ENCODE assay signal across 12 cellular contexts in the genomic region with DNA sequence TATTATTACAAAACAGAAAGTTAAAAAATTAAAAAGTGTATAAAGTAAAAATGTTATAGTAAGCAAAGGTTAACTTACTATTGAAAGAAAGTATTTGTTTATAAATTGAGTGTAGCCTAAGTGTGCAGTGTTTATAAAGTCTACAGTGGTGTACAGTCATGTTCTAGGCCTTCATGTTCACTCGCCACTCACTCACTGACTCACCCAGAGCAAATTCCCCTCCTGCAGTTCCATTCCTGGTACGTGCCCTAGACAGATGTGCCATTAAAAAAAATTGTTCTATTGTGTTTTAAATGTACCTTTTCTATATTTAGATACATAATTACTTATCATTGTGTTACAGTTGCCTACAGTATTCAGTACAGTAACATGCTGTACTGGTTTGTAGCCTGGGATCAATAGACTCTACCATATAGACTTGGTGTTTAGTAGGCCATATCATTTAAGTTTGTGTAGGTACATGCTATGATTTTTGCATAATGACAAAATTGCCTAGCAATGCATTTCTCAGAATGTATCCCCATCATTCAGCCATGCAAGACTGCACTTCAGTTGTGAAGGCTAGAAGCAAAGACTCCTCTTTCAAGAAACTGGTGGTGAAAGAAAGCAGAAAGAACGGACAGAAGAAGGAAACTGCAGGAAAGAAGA.
DNase-seq lines count a peak whose midpoint lies in the region; ATAC-seq and TF ChIP-seq lines count a peak whose summit lies in the region.
"Had no signal": no experiment of that assay in that cellular context is flagged by ENCODE, and none has a peak within 500 bp of the region (broad histone marks: within the 10 kb centered on the region; RNA-seq: fewer than 3 reads in every experiment).

No MANE protein-coding gene starts in this region.

- no peaks in the 10 kb centered on the region for H3K9me3 Mint-ChIP-seq in stimulated activated naive CD8-positive, alpha-beta T cell treated with anti-CD3 and anti-CD28 coated beads, Interleukin-15, amount 100 ng/mL, for 72 hours

- no peak for DNase-seq in stimulated activated naive CD8-positive, alpha-beta T cell treated with anti-CD3 and anti-CD28 coated beads, Interleukin-15, Interleukin-2, amounts not matched to agents 100 U/mL and 50 U/mL, for 24 hours
- no peak for DNase-seq in stimulated activated naive CD8-positive, alpha-beta T cell treated with anti-CD3 and anti-CD28 coated beads, Interleukin-15, amount 100 ng/mL, for 72 hours
- peak; percentile 69 to 80 for DNase-seq in SJSA1 (ENCODE audit: low read depth in 1 of 2, low spot score in 2 of 2)
- DNase-seq in fibroblast of pulmonary artery (ENCODE audit: low read depth): peak; percentile 81
- no peak for DNase-seq in stimulated activated CD4-positive, alpha-beta T cell treated with anti-CD3 and anti-CD28 coated beads, Interleukin-4, amount 100 ng/mL, for 4 hours
- DNase-seq in stimulated activated naive CD4-positive, alpha-beta T cell (lab: John Stamatoyannopoulos, UW): no peak
- no peak for DNase-seq in tibial artery
- DNase-seq in sigmoid colon: no peak
- DNase-seq: CD4-positive, CD25-positive, alpha-beta regulatory T cell; cerebellar nuclear complex; NCI-H1694; stimulated activated CD4-positive, alpha-beta T cell treated with anti-CD3 and anti-CD28 coated beads, Interleukin-12 subunit alpha, Interleukin-12 subunit beta, amount 100 ng/mL, for 4 hours had no signal

- TF ChIP-seq POLR2A in sigmoid colon (IDR thresholded peaks at IDR 0.05): no peak

- H3K4me3 Mint-ChIP-seq in stimulated activated naive CD8-positive, alpha-beta T cell treated with anti-CD3 and anti-CD28 coated beads, Interleukin-15, amount 100 ng/mL, for 72 hours: no peak overlapping the region
- H3K4me3 Mint-ChIP-seq: CD4-positive, CD25-positive, alpha-beta regulatory T cell had no signal

- peaks cover 39% of the 10 kb centered on the region for H3K27me3 Mint-ChIP-seq in stimulated activated naive CD8-positive, alpha-beta T cell treated with anti-CD3 and anti-CD28 coated beads, Interleukin-15, amount 100 ng/mL, for 72 hours

- peaks cover 6% of the 10 kb centered on the region for H3K4me1 Mint-ChIP-seq in stimulated activated naive CD8-positive, alpha-beta T cell treated with anti-CD3 and anti-CD28 coated beads, Interleukin-15, amount 100 ng/mL, for 72 hours
- H3K4me1 Mint-ChIP-seq: CD4-positive, CD25-positive, alpha-beta regulatory T cell had no signal

- peak; percentile 50 for ATAC-seq in stimulated activated naive CD8-positive, alpha-beta T cell treated with anti-CD3 and anti-CD28 coated beads, Interleukin-15, Interleukin-2, amounts not matched to agents 100 U/mL and 50 U/mL, for 24 hours
- ATAC-seq in stimulated activated naive CD8-positive, alpha-beta T cell treated with anti-CD3 and anti-CD28 coated beads, Interleukin-15, amount 100 ng/mL, for 72 hours: no peak

- no peak overlapping the region for H3K27ac Mint-ChIP-seq in stimulated activated naive CD8-positive, alpha-beta T cell treated with anti-CD3 and anti-CD28 coated beads, Interleukin-15, amount 100 ng/mL, for 72 hours

- H3K4me3 ChIP-seq in SJSA1 (no peak overlapping the region), fibroblast of pulmonary artery (replicated peaks; ENCODE audit: low read depth, low read length) (no peak overlapping the region), tibial artery (no peak overlapping the region), sigmoid colon (no peak overlapping the region)

- 43 to 75% methylated on average over 3 of the region's 3 CpGs for WGBS in sigmoid colon, 2 donors

- intact Hi-C loops in tibial artery (cut with DNase I; ENCODE audit: low total_unique reads): no loop called here
- intact Hi-C loops in sigmoid colon (cut with DNase I): no loop called here

- TF ChIP-seq CTCF in fibroblast of pulmonary artery (IDR thresholded peaks at IDR 0.05; ENCODE audit: low read length, missing control alignments) (no peak), tibial artery (IDR thresholded peaks at IDR 0.05) (no peak), sigmoid colon (IDR thresholded peaks at IDR 0.05) (no peak)

- H3K9me3 ChIP-seq in SJSA1 (replicated peaks) (no peaks in the 10 kb centered on the region), tibial artery (no peaks in the 10 kb centered on the region), sigmoid colon (no peaks in the 10 kb centered on the region)

- H3K4me1 ChIP-seq in SJSA1 (replicated peaks) (peaks cover 30% of the 10 kb centered on the region), tibial artery (peaks cover 0 to 29% (median 12%) of the 10 kb centered on the region in 4 donors), sigmoid colon (peaks cover 0 to 16% (median 2%) of the 10 kb centered on the region in 4 donors)

- H3K27ac ChIP-seq in SJSA1 (peak overlapping the region; percentile 25), tibial artery (no peak overlapping the region), sigmoid colon (no peak overlapping the region)

- no peak for TF ChIP-seq EP300 in sigmoid colon (IDR thresholded peaks at IDR 0.05)

- no peaks in the 10 kb centered on the region for H3K27me3 ChIP-seq in SJSA1 (replicated peaks)
- H3K27me3 ChIP-seq in tibial artery: no peaks in the 10 kb centered on the region
- no peaks in the 10 kb centered on the region for H3K27me3 ChIP-seq in sigmoid colon

- H3K36me3 ChIP-seq in SJSA1 (no peaks in the 10 kb centered on the region), tibial artery (no peaks in the 10 kb centered on the region), sigmoid colon (no peaks in the 10 kb centered on the region)

Comparison
In these comparisons a context has a peak if more than half of its experiments do, and no peak if none do; other contexts are left out.
1. DNase-seq: peak in SJSA1 (2 of 2) and fibroblast of pulmonary artery (single experiment); none in stimulated activated naive CD8-positive, alpha-beta T cell treated with anti-CD3 and anti-CD28 coated beads, Interleukin-15, Interleukin-2, amounts not matched to agents 100 U/mL and 50 U/mL, for 24 hours (single experiment), stimulated activated naive CD8-positive, alpha-beta T cell treated with anti-CD3 and anti-CD28 coated beads, Interleukin-15, amount 100 ng/mL, for 72 hours (0 of 2), stimulated activated CD4-positive, alpha-beta T cell treated with anti-CD3 and anti-CD28 coated beads, Interleukin-4, amount 100 ng/mL, for 4 hours (0 of 2), stimulated activated naive CD4-positive, alpha-beta T cell (0 of 6), tibial artery (0 of 2) and sigmoid colon (single experiment).